In genomic region chr3:194869482-194870169, GRCh38 we compare ENCODE assay signal across 13 cellular contexts.
DNase-seq lines count a peak whose midpoint lies in the region; ATAC-seq, FAIRE-seq and TF ChIP-seq lines count a peak whose summit lies in the region.
"Had no signal": no experiment of that assay in that cellular context is flagged by ENCODE, and none has a peak within 500 bp of the region (broad histone marks: within the 10 kb centered on the region; RNA-seq: fewer than 3 reads in every experiment).

No MANE protein-coding gene starts in this region.

- no peak for FAIRE-seq in bronchial epithelial cell (lab: Jason Lieb, UNC)
- FAIRE-seq: D721Med had no signal

- no peaks in the 10 kb centered on the region for H3K27me3 ChIP-seq in bronchial epithelial cell (ENCODE audit: control insufficient read depth, insufficient read depth, low read length)

- DNase-seq in EL (peak; percentile 70), LHCN-M2 (ENCODE audit: low read depth) (peak; percentile 91), bronchial epithelial cell (ENCODE audit: low read depth) (peak; percentile 87), medulla oblongata (ENCODE audit: extremely low spot score) (no peak), NCI-H146 (lab: John Stamatoyannopoulos, UW) (no peak)
- DNase-seq in stimulated activated CD4-positive, alpha-beta T cell treated with anti-CD3 and anti-CD28 coated beads, Interleukin-2, amount 100 ng/mL, for 24 hours, result no peak
- DNase-seq: amniotic stem cell; effector CD4-positive, alpha-beta T cell; NCI-H446; substantia nigra had no signal

- no peaks in the 10 kb centered on the region for H3K36me3 ChIP-seq in bronchial epithelial cell (ENCODE audit: control insufficient read depth, insufficient read depth, low read length)
- H3K36me3 ChIP-seq in mesodermal cell (ENCODE audit: control insufficient read depth, insufficient read depth, low read length), result no peaks in the 10 kb centered on the region

- peaks cover 6% of the 10 kb centered on the region for H3K9me3 ChIP-seq in mesodermal cell (ENCODE audit: control insufficient read depth, low read length)

- H3K27ac ChIP-seq in mesodermal cell (ENCODE audit: low read depth, low read length, severe bottlenecking), result peak overlapping the region; percentile 50

- H3K4me1 ChIP-seq in mesodermal cell (ENCODE audit: control insufficient read depth, insufficient read depth, low read length, poor library complexity, severe bottlenecking), result peaks cover 18% of the 10 kb centered on the region

- no peak overlapping the region for H3K4me3 ChIP-seq in bronchial epithelial cell (ENCODE audit: low read depth, low read length)
- H3K4me3 ChIP-seq in mesodermal cell (ENCODE audit: extremely low read depth, insufficient read depth, low read length, poor library complexity, severe bottlenecking), result no peak overlapping the region

- no peak for ATAC-seq in HG02642 (IDR thresholded peaks at IDR 0.05; ENCODE audit: poor library complexity, unreplicated experiment)

- 92% methylated on average over 8 to 13 of the region's 14 CpGs for WGBS in mesodermal cell (ENCODE audit: insufficient coverage in 2 of 2), 2 experiments

- TF ChIP-seq CTCF in bronchial epithelial cell (IDR thresholded peaks at IDR 0.05; ENCODE audit: insufficient read depth, low read length, severe bottlenecking), result no peak

Comparison
In these comparisons a context has a peak if more than half of its experiments do, and no peak if none do; other contexts are left out.
1. DNase-seq: peak in EL (single experiment), LHCN-M2 (single experiment) and bronchial epithelial cell (single experiment); none in medulla oblongata (single experiment), stimulated activated CD4-positive, alpha-beta T cell treated with anti-CD3 and anti-CD28 coated beads, Interleukin-2, amount 100 ng/mL, for 24 hours (0 of 2) and NCI-H146 (single experiment).